ENCODE assay signal across 8 cellular contexts in the genomic region with DNA sequence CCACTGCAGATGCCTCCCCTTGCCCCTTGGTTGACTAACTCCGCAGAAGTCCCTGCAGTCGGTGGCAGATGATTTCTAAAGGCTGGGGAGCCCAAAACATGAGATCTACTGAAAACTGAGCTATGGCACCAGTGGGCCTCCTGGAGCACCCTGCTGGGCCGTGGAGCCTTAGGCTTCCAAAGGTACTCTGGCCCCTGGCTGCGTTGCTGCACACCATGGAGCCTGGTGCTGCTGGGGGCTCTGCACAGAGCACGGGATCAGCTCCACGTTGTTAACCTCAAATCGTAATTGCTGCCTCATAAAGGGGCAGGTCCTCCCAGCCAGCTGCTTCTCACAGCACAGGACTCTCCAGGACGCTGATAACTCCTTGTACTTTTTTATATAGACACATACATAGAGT.
"Had no signal": no experiment of that assay in that cellular context is flagged by ENCODE, and none has a peak within 500 bp of the region (broad histone marks: within the 10 kb centered on the region; RNA-seq: fewer than 3 reads in every experiment).

No MANE protein-coding gene starts in this region.

- H3K36me3 ChIP-seq: HAP-1 had no signal

- H3K27ac Mint-ChIP-seq: GM23338, HFFc6 had no signal

- DNase-seq: H7, HFFc6, IMR-90, KG1 had no signal

- ATAC-seq: GM23338, HCT116, K562 had no signal

- H3K9me3 ChIP-seq: HAP-1 had no signal

- H3K4me1 ChIP-seq: HAP-1 had no signal

- H3K4me3 Mint-ChIP-seq: GM23338, HFFc6 had no signal

- H3K9me3 Mint-ChIP-seq: GM23338, HFFc6 had no signal

- H3K4me3 ChIP-seq: GM23338, HAP-1, K562 had no signal
